ENCODE assay signal across 9 cellular contexts in the genomic region with DNA sequence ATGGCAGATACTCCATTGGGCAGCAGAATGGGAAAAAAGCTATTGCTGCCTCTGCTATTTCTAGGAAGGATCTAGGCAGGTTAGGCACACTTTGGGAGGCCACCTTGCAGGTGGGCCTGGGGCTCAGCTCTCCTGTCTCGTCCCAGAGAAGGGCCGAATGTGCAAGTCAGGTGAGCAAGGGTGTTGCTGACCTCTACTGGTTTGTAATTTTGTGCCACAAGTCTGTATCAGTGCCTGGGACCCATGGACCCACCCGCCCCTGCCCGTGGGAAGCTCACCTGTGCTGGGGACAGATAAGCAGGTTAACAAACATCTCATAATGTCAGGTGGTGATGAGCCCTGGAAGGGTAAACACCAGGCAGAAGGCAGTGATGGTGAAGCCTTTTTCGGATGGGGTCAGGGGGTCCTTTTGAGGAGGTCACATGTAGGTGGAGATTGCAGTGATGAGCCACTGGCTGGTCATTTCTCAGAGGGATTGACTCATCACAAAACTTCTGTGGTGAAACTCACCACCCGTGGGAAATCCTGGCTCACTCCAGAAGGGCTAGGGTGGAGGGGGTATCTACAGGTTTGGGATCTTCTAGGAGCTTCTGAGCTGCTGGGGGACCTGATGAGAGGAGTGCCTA.
DNase-seq lines count a peak whose midpoint lies in the region; ATAC-seq and TF ChIP-seq lines count a peak whose summit lies in the region.
"Had no signal": no experiment of that assay in that cellular context is flagged by ENCODE, and none has a peak within 500 bp of the region (broad histone marks: within the 10 kb centered on the region; RNA-seq: fewer than 3 reads in every experiment).

No MANE protein-coding gene starts in this region.

- POLR2A ChIA-PET in Caco-2 (lab: Charles Lee): no interaction called here

- WGBS in gastroesophageal sphincter (ENCODE audit: low coverage in 1 of 2), 2 donors: 56% methylated on average over 4 of the region's 6 CpGs; no CpG with 5 or more reads in 1 of the 2 donors

- H3K9me3 ChIP-seq in Caco-2 (0 out of 2 replicates have a peak, but pooled peaks cover 13% of the 10 kb centered on the region), gastroesophageal sphincter (peaks cover 0 to 11% (median 0%) of the 10 kb centered on the region in 3 donors)
- H3K9me3 ChIP-seq: gastrocnemius medialis had no signal

- H3K36me3 ChIP-seq in Caco-2 (ENCODE audit: control insufficient read depth, insufficient read depth, low read length) (no peaks in the 10 kb centered on the region), gastroesophageal sphincter (peaks cover 0 to 8% of the 10 kb centered on the region in 2 donors)
- H3K36me3 ChIP-seq: gastrocnemius medialis had no signal

- TF ChIP-seq CTCF in Caco-2 (IDR thresholded peaks at IDR 0.05; ENCODE audit: insufficient read depth in 1 of 2, low read depth in 1 of 2, low read length in 1 of 2, severe bottlenecking in 1 of 2, unreplicated experiment in 1 of 2) (no peak), GM20000 (IDR thresholded peaks at IDR 0.05; ENCODE audit: extremely low read depth, missing control alignments) (peak; percentile 15), gastroesophageal sphincter (IDR thresholded peaks at IDR 0.05) (no peak)

- DNase-seq in Caco-2 (no peak), GM20000 (ENCODE audit: low spot score) (peak; percentile 69), RPMI7951 (ENCODE audit: low read depth) (peak; percentile 60), NCI-H1436 (lab: John Stamatoyannopoulos, UW) (no peak), OCI-M1 (lab: John Stamatoyannopoulos, UW) (no peak), NCI-H748 treated with DMSO at 0.1 percent for 48 hours (lab: John Stamatoyannopoulos, UW) (no peak)

- no peak for TF ChIP-seq EP300 in gastroesophageal sphincter (IDR thresholded peaks at IDR 0.05)

- peaks cover 18% of the 10 kb centered on the region for H3K9me3 Mint-ChIP-seq in Caco-2 (ENCODE audit: unreplicated experiment)

- no TSS peak for BruUV-seq in Caco-2 (replicated peaks; lab: Mats Ljungman, UMichigan)

- H3K27ac ChIP-seq in gastroesophageal sphincter: peak overlapping the region in 3 of 4 donors; percentile 44 to 61 (median 49)
- H3K27ac ChIP-seq: gastrocnemius medialis had no signal

- no peak overlapping the region for H3K4me3 ChIP-seq in Caco-2 (ENCODE audit: low read depth, low read length)
- H3K4me3 ChIP-seq in gastroesophageal sphincter: no peak overlapping the region
- H3K4me3 ChIP-seq: gastrocnemius medialis had no signal

- no peaks in the 10 kb centered on the region for H3K4me1 Mint-ChIP-seq in Caco-2 (ENCODE audit: low read depth, unreplicated experiment)

- H3K27me3 Mint-ChIP-seq in Caco-2 (ENCODE audit: insufficient read depth, unreplicated experiment): peaks cover 7% of the 10 kb centered on the region

- CTCF ChIA-PET in Caco-2 (lab: Charles Lee): interaction anchor here (0.6 to 1.5 kb wide), 16 partner anchors 11 to 360 kb away, joined by 3 to 14 read pairs (median 3); no protein-coding TSS in a partner anchor

- H3K27me3 ChIP-seq in Caco-2 (replicated peaks; ENCODE audit: control insufficient read depth, insufficient read depth, low read length) (no peaks in the 10 kb centered on the region), gastroesophageal sphincter (peaks cover 20% of the 10 kb centered on the region)

- H3K36me3 Mint-ChIP-seq in Caco-2 (ENCODE audit: insufficient read depth, unreplicated experiment): peaks cover 11% of the 10 kb centered on the region

- ATAC-seq in gastroesophageal sphincter (peak; percentile 1), HG03342 (IDR thresholded peaks at IDR 0.05; ENCODE audit: unreplicated experiment) (no peak)

- no peak overlapping the region for H3K4me3 Mint-ChIP-seq in Caco-2 (ENCODE audit: unreplicated experiment)

- H3K4me1 ChIP-seq in Caco-2: no peaks in the 10 kb centered on the region
- peaks cover 0 to 27% (median 8%) of the 10 kb centered on the region in 3 donors for H3K4me1 ChIP-seq in gastroesophageal sphincter

- intact Hi-C loops in Caco-2 (cut with micrococcal nuclease; ENCODE audit: unreplicated experiment): loop anchor here (1.0 kb wide), 3 partner anchors 49 to 288 kb away; no protein-coding TSS in a partner anchor

- TF ChIP-seq POLR2A in gastroesophageal sphincter (IDR thresholded peaks at IDR 0.05): no peak

- peak overlapping the region; percentile 37 for H3K27ac Mint-ChIP-seq in Caco-2 (ENCODE audit: unreplicated experiment)

Comparison
In these comparisons a context has a peak if more than half of its experiments do, and no peak if none do; other contexts are left out.
1. DNase-seq: peak in GM20000 (single experiment) and RPMI7951 (single experiment); none in Caco-2 (0 of 2), NCI-H1436 (single experiment), OCI-M1 (single experiment) and NCI-H748 treated with DMSO at 0.1 percent for 48 hours (single experiment).